In genomic region chr20:50335105-50335504, GRCh38 we compare ENCODE assay signal across 9 cellular contexts.
DNase-seq lines count a peak whose midpoint lies in the region; ATAC-seq and TF ChIP-seq lines count a peak whose summit lies in the region.
"Had no signal": no experiment of that assay in that cellular context is flagged by ENCODE, and none has a peak within 500 bp of the region (broad histone marks: within the 10 kb centered on the region; RNA-seq: fewer than 3 reads in every experiment).

No MANE protein-coding gene starts in this region.

- H3K4me2 ChIP-seq in MM.1S (ENCODE audit: low read depth, low read length): no peak overlapping the region

- no peaks in the 10 kb centered on the region for H3K9me2 ChIP-seq in MM.1S (replicated peaks; ENCODE audit: insufficient read depth, low read length)

- H3K79me2 ChIP-seq in MM.1S (ENCODE audit: low read length): no peaks in the 10 kb centered on the region

- peaks cover 10% of the 10 kb centered on the region for H3F3A ChIP-seq in MM.1S (ENCODE audit: insufficient read depth, low read length)

- H3K27ac ChIP-seq in RWPE2 (ENCODE audit: poor library complexity, severe bottlenecking) (peak overlapping the region; percentile 72), MM.1S (ENCODE audit: low read length) (no peak overlapping the region)
- H3K27ac ChIP-seq: right lobe of liver had no signal

- TF ChIP-seq CTCF in LNCaP clone FGC (IDR thresholded peaks at IDR 0.05; ENCODE audit: control insufficient read depth, extremely low read depth, insufficient read depth): no peak
- TF ChIP-seq CTCF in RWPE2 (IDR thresholded peaks at IDR 0.05; ENCODE audit: poor library complexity, severe bottlenecking): no peak
- TF ChIP-seq CTCF in MM.1S (IDR thresholded peaks at IDR 0.05; ENCODE audit: low read length): no peak

- ATAC-seq in RWPE2 (ENCODE audit: low read depth) (peak; percentile 77), HG02763 (IDR thresholded peaks at IDR 0.05; ENCODE audit: unreplicated experiment) (no peak), HG03439 (IDR thresholded peaks at IDR 0.05; ENCODE audit: unreplicated experiment) (no peak)

- H3K36me3 ChIP-seq in RWPE2 (ENCODE audit: low read depth) (no peaks in the 10 kb centered on the region), MM.1S (replicated peaks; ENCODE audit: insufficient read depth, low read length) (no peaks in the 10 kb centered on the region)
- H3K36me3 ChIP-seq: right lobe of liver had no signal

- H3K4me1 ChIP-seq in RWPE2 (ENCODE audit: insufficient read depth, poor library complexity, severe bottlenecking) (peaks cover 48% of the 10 kb centered on the region), MM.1S (ENCODE audit: low read length) (peaks cover 18% of the 10 kb centered on the region)

- no peak overlapping the region for H3K9ac ChIP-seq in MM.1S (ENCODE audit: low read length)

- no peaks in the 10 kb centered on the region for H4K20me1 ChIP-seq in MM.1S (ENCODE audit: insufficient read depth, low read length)

- no peak overlapping the region for H2AFZ ChIP-seq in MM.1S (ENCODE audit: low read length)

- H3K4me3 ChIP-seq in LNCaP clone FGC (ENCODE audit: low read depth, low read length) (no peak overlapping the region), RWPE2 (ENCODE audit: severe bottlenecking) (no peak overlapping the region), MM.1S (ENCODE audit: low read length) (no peak overlapping the region)
- H3K4me3 ChIP-seq: right lobe of liver had no signal

- H3K27me3 ChIP-seq in RWPE2 (ENCODE audit: insufficient read depth, poor library complexity, severe bottlenecking) (no peaks in the 10 kb centered on the region), MM.1S (replicated peaks; ENCODE audit: insufficient read depth, low read length) (peaks cover 51% of the 10 kb centered on the region)
- H3K27me3 ChIP-seq: right lobe of liver had no signal

- peak; percentile 59 for DNase-seq in Daoy (ENCODE audit: low read depth)
- peak; percentile 17 for DNase-seq in LNCaP clone FGC (ENCODE audit: low read depth)
- DNase-seq in RWPE2 (ENCODE audit: low spot score): peak; percentile 88
- peak; percentile 31 for DNase-seq in glomerular visceral epithelial cell (ENCODE audit: extremely low spot score)
- no peak for DNase-seq in MM.1S
- no peak for DNase-seq in occipital lobe (lab: John Stamatoyannopoulos, UW)
- DNase-seq: right lobe of liver had no signal

- H3K9me3 ChIP-seq in RWPE2 (ENCODE audit: severe bottlenecking): no peaks in the 10 kb centered on the region
- no peaks in the 10 kb centered on the region for H3K9me3 ChIP-seq in MM.1S (replicated peaks; ENCODE audit: insufficient read depth, low read length)
- H3K9me3 ChIP-seq: right lobe of liver had no signal

Comparison
In these comparisons a context has a peak if more than half of its experiments do, and no peak if none do; other contexts are left out.
1. DNase-seq: peak in Daoy (single experiment), LNCaP clone FGC (single experiment), RWPE2 (single experiment) and glomerular visceral epithelial cell (single experiment); none in MM.1S (single experiment) and occipital lobe (single experiment).